In the genomic region with DNA sequence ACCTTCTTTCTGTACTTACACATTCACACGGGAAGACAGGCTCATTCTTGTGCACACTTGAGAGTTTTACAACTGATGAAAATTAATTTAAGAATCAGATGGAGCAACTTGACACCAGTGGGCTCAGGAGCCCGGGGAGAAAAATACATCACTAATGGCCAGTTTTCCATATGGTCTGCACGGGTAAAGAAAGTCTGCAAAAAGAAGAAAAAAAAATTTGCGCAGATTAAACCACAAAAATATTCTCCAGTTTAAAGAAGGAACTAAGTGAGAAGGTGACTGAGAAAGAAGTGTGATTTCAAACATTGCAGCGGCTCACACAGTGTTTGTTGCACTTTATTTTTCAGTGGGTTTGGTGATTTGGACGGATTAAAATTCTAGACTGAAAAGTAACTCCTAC, we compare ENCODE assay signal across 10 cellular contexts. TPM values are rescaled to one million over a fixed set of nuclear protein-coding genes. Genes with fewer than 3 reads are reported as not detected.
DNase-seq lines count a peak whose midpoint lies in the region; ATAC-seq, FAIRE-seq and TF ChIP-seq lines count a peak whose summit lies in the region.
"Had no signal": no experiment of that assay in that cellular context is flagged by ENCODE, and none has a peak within 500 bp of the region (broad histone marks: within the 10 kb centered on the region; RNA-seq: fewer than 3 reads in every experiment).

A gene with protein sequence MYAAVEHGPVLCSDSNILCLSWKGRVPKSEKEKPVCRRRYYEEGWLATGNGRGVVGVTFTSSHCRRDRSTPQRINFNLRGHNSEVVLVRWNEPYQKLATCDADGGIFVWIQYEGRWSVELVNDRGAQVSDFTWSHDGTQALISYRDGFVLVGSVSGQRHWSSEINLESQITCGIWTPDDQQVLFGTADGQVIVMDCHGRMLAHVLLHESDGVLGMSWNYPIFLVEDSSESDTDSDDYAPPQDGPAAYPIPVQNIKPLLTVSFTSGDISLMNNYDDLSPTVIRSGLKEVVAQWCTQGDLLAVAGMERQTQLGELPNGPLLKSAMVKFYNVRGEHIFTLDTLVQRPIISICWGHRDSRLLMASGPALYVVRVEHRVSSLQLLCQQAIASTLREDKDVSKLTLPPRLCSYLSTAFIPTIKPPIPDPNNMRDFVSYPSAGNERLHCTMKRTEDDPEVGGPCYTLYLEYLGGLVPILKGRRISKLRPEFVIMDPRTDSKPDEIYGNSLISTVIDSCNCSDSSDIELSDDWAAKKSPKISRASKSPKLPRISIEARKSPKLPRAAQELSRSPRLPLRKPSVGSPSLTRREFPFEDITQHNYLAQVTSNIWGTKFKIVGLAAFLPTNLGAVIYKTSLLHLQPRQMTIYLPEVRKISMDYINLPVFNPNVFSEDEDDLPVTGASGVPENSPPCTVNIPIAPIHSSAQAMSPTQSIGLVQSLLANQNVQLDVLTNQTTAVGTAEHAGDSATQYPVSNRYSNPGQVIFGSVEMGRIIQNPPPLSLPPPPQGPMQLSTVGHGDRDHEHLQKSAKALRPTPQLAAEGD (N-terminal part only) (plus strand): TSS at position 301 of the 400 bp plus-strand sequence. CDS start 1,552 bp downstream, outside the sequence.

- no peaks in the 10 kb centered on the region for H3K36me3 ChIP-seq in hepatocyte (replicated peaks; ENCODE audit: insufficient read depth, low read depth)
- H3K36me3 ChIP-seq in skeletal muscle satellite cell (ENCODE audit: insufficient read depth, low read length), result peaks cover 39% of the 10 kb centered on the region

- no peak for FAIRE-seq in HTR-8/SVneo (lab: Jason Lieb, UNC)

- DNase-seq in HT-29 (ENCODE audit: low spot score), result no peak
- DNase-seq in hepatocyte (ENCODE audit: low spot score), result no peak
- DNase-seq in OCI-M1 (lab: John Stamatoyannopoulos, UW), result no peak
- no peak for DNase-seq in HTR-8/SVneo (ENCODE audit: insufficient read length, low spot score)
- DNase-seq: NCI-H2107 had no signal

- peaks cover 53% of the 10 kb centered on the region for H3K79me2 ChIP-seq in hepatocyte

- no peaks in the 10 kb centered on the region for H3K4me1 ChIP-seq in hepatocyte (ENCODE audit: insufficient read depth)
- peaks cover 17% of the 10 kb centered on the region for H3K4me1 ChIP-seq in skeletal muscle satellite cell (ENCODE audit: control insufficient read depth, insufficient read depth, low read length)

- no peak within 1 kb of the TSS for H3K4me2 ChIP-seq in hepatocyte
- H3K4me2 ChIP-seq in skeletal muscle satellite cell (ENCODE audit: low read length), result peak within 1 kb of the TSS; percentile 74

- ATAC-seq in GM19455 (IDR thresholded peaks at IDR 0.05; ENCODE audit: unreplicated experiment) (no peak), HG02759 (IDR thresholded peaks at IDR 0.05; ENCODE audit: unreplicated experiment) (no peak)

- H3K4me3 ChIP-seq in hepatocyte, result no peak within 1 kb of the TSS
- peak within 1 kb of the TSS; percentile 39 for H3K4me3 ChIP-seq in skeletal muscle satellite cell (ENCODE audit: low read length)

- peak within 1 kb of the TSS; percentile 14 for H3K27ac ChIP-seq in angular gyrus (ENCODE audit: low read depth, low read length)
- no peak within 1 kb of the TSS for H3K27ac ChIP-seq in hepatocyte
- H3K27ac ChIP-seq: epithelial cell of prostate had no signal

- WGBS in hepatocyte (ENCODE audit: low lambda C conversion rate, missing lambda C conversion rate), result 79% methylated on average over 6 of the region's 6 CpGs

- no peaks in the 10 kb centered on the region for H3K9me2 ChIP-seq in hepatocyte (replicated peaks; ENCODE audit: insufficient read depth)

- H3K27me3 ChIP-seq in hepatocyte (no peaks in the 10 kb centered on the region), skeletal muscle satellite cell (ENCODE audit: control insufficient read depth, insufficient read depth, low read length) (no peaks in the 10 kb centered on the region)

- H4K20me1 ChIP-seq in hepatocyte (ENCODE audit: insufficient read depth, poor library complexity, severe bottlenecking), result no peaks in the 10 kb centered on the region

- H3K9me3 ChIP-seq in hepatocyte (ENCODE audit: low read depth) (no peaks in the 10 kb centered on the region), skeletal muscle satellite cell (replicated peaks; ENCODE audit: low read length) (no peaks in the 10 kb centered on the region)

- no peak within 1 kb of the TSS for H2AFZ ChIP-seq in hepatocyte

- H3K9ac ChIP-seq in skeletal muscle satellite cell (ENCODE audit: low read depth, low read length), result peak within 1 kb of the TSS; percentile 58

- no peak for TF ChIP-seq CTCF in hepatocyte (IDR thresholded peaks at IDR 0.05; ENCODE audit: poor library complexity)

RNA-seq across cellular contexts. Expression of the gene that starts here (rescaled TPM):
- total RNA-seq in HT-29 (2014; rRNA removed; shearing (Covaris generic)), result 31.1 and 39.5 TPM in 2 replicates
- total RNA-seq in hepatocyte, result 129 and 132 TPM in 2 replicates
- polyA plus RNA-seq in hepatocyte, result 30.1 and 32.8 TPM in 2 replicates
- total RNA-seq in skeletal muscle satellite cell (2012; rRNA removed), result 66.8 and 82.1 TPM in 2 replicates
